In genomic region chr13:101919541-101920306, GRCh38 we compare ENCODE assay signal across 9 cellular contexts.
A peak's percentile ranks its signal among the peaks of the same experiment; 100 is the strongest.
DNase-seq lines count a peak whose midpoint lies in the region; ATAC-seq and TF ChIP-seq lines count a peak whose summit lies in the region.
"Had no signal": no experiment of that assay in that cellular context is flagged by ENCODE, and none has a peak within 500 bp of the region (broad histone marks: within the 10 kb centered on the region; RNA-seq: fewer than 3 reads in every experiment).

No MANE protein-coding gene starts in this region.

- H3K4me3 ChIP-seq in ovary: no peak overlapping the region

- H3K36me3 Mint-ChIP-seq in Calu3 (ENCODE audit: insufficient read depth, unreplicated experiment): no peaks in the 10 kb centered on the region
- no peaks in the 10 kb centered on the region for H3K36me3 Mint-ChIP-seq in chondrocyte (ENCODE audit: low read depth)

- H3K4me3 Mint-ChIP-seq in Calu3 (ENCODE audit: low read depth, unreplicated experiment) (no peak overlapping the region), chondrocyte (ENCODE audit: unreplicated experiment) (peak overlapping the region; percentile 60)
- H3K4me3 Mint-ChIP-seq: dendritic cell treated with granulocyte-macrophage colony-stimulating factor and Interleukin-4, amounts not matched to agents 40 ng/mL and 50 ng/mL, for 4 days had no signal

- no TSS peak for BruUV-seq in Calu3 (replicated peaks; lab: Mats Ljungman, UMichigan)

- H3K4me1 ChIP-seq in ovary (ENCODE audit: insufficient read depth): no peaks in the 10 kb centered on the region

- H3K4me1 Mint-ChIP-seq in Calu3 (ENCODE audit: low read depth, unreplicated experiment) (no peaks in the 10 kb centered on the region), chondrocyte (ENCODE audit: low read depth) (peaks cover 9% of the 10 kb centered on the region)

- no peaks in the 10 kb centered on the region for H3K9me3 Mint-ChIP-seq in Calu3 (ENCODE audit: low read depth, unreplicated experiment)
- H3K9me3 Mint-ChIP-seq in chondrocyte (ENCODE audit: low read depth): no peaks in the 10 kb centered on the region
- H3K9me3 Mint-ChIP-seq: dendritic cell treated with granulocyte-macrophage colony-stimulating factor and Interleukin-4, amounts not matched to agents 40 ng/mL and 50 ng/mL, for 4 days had no signal

- TF ChIP-seq POLR2A in ovary (IDR thresholded peaks at IDR 0.05): no peak

- no peak for TF ChIP-seq CTCF in Calu3 (IDR thresholded peaks at IDR 0.05; ENCODE audit: unreplicated experiment)
- TF ChIP-seq CTCF in chondrocyte (IDR thresholded peaks at IDR 0.05): peak; percentile 51
- no peak for TF ChIP-seq CTCF in ovary (IDR thresholded peaks at IDR 0.05)

- peak; percentile 63 for ATAC-seq in left lobe of liver
- no peak for ATAC-seq in GM18909 (IDR thresholded peaks at IDR 0.05; ENCODE audit: poor library complexity, unreplicated experiment)
- no peak for ATAC-seq in HG03439 (IDR thresholded peaks at IDR 0.05; ENCODE audit: unreplicated experiment)

- no peaks in the 10 kb centered on the region for H3K9me3 ChIP-seq in ovary

- H3K27ac ChIP-seq in ovary: no peak overlapping the region

- H3K27me3 Mint-ChIP-seq in Calu3 (ENCODE audit: unreplicated experiment) (peaks cover 14% of the 10 kb centered on the region), chondrocyte (ENCODE audit: low read depth) (peaks cover 70% of the 10 kb centered on the region)

- WGBS in ovary, 3 donors: 2 to 5% (median 4%) methylated on average over 27 of the region's 27 CpGs

- H3K27me3 ChIP-seq in ovary: no peaks in the 10 kb centered on the region

- intact Hi-C loops in Calu3 (cut with micrococcal nuclease; ENCODE audit: unreplicated experiment) (no loop called here), ovary (cut with DNase I) (no loop called here)

- H3K36me3 ChIP-seq in ovary: no peaks in the 10 kb centered on the region

- H3K27ac Mint-ChIP-seq in Calu3 (ENCODE audit: unreplicated experiment) (no peak overlapping the region), chondrocyte (ENCODE audit: unreplicated experiment) (no peak overlapping the region)
- H3K27ac Mint-ChIP-seq: dendritic cell treated with granulocyte-macrophage colony-stimulating factor and Interleukin-4, amounts not matched to agents 40 ng/mL and 50 ng/mL, for 4 days had no signal

- CTCF ChIA-PET in Calu3 (lab: Charles Lee): no interaction called here

- DNase-seq in Calu3 (peak; percentile 6), NCI-H1105 treated with DMSO at 0.1 percent for 48 hours (lab: John Stamatoyannopoulos, UW) (peak; percentile 49), chondrocyte (ENCODE audit: low spot score) (no peak), left lobe of liver (ENCODE audit: low spot score) (no peak), ovary (no peak), middle frontal gyrus (ENCODE audit: extremely low spot score, low spot score) (no peak)

- TF ChIP-seq EP300 in ovary (IDR thresholded peaks at IDR 0.05): no peak

Comparison
In these comparisons a context has a peak if more than half of its experiments do, and no peak if none do; other contexts are left out.
1. DNase-seq: peak in Calu3 (single experiment) and NCI-H1105 treated with DMSO at 0.1 percent for 48 hours (single experiment); none in chondrocyte (single experiment), left lobe of liver (single experiment), ovary (0 of 5) and middle frontal gyrus (single experiment).